ENCODE assay signal across 1 cellular context in genomic region chr2:216499641-216500218, GRCh38.
TF ChIP-seq lines count a peak whose summit lies in the region.

No MANE protein-coding gene starts in this region.

TF ChIP-seq in HepG2, 621 proteins besides CTCF, POLR2A, EP300 and RAD21 (continued from another document):
- TF ChIP-seq PRDM4 (CRISPR knock-in tag; IDR thresholded peaks at IDR 0.05; ENCODE audit: borderline replicate concordance), result 0 out of 2 replicates have a peak, but pooled peaks have one; percentile 3
- TF ChIP-seq YEATS2 (CRISPR knock-in tag; IDR thresholded peaks at IDR 0.05; ENCODE audit: borderline replicate concordance), result peak; percentile 35; the same call in 1 of the 2 replicates
- no peak for TF ChIP-seq PITX1 (CRISPR knock-in tag; IDR thresholded peaks at IDR 0.05)
- 0 out of 2 replicates have a peak, but pooled peaks have one; percentile 8 for TF ChIP-seq MBD4 (IDR thresholded peaks at IDR 0.05; ENCODE audit: borderline replicate concordance, low read length)
- no peak for TF ChIP-seq IKZF4 (CRISPR knock-in tag; IDR thresholded peaks at IDR 0.05; ENCODE audit: borderline replicate concordance, low read depth, not compliant biosample characterization)
- 0 out of 2 replicates have a peak, but pooled peaks have one; percentile 9 for TF ChIP-seq RXRB (CRISPR knock-in tag; IDR thresholded peaks at IDR 0.05; ENCODE audit: borderline replicate concordance)
- TF ChIP-seq ZBTB8A (CRISPR knock-in tag; IDR thresholded peaks at IDR 0.05; ENCODE audit: borderline replicate concordance, low read depth), result no peak
- no peak for TF ChIP-seq ZNF441 (CRISPR knock-in tag; IDR thresholded peaks at IDR 0.05; ENCODE audit: borderline replicate concordance)
- peak; percentile 63; the same call in 1 of the 2 replicates for TF ChIP-seq KLF9 (CRISPR knock-in tag; IDR thresholded peaks at IDR 0.05; ENCODE audit: low read depth)
- TF ChIP-seq MTF2 (CRISPR knock-in tag; IDR thresholded peaks at IDR 0.05; ENCODE audit: borderline replicate concordance), result no peak
- TF ChIP-seq GABPA (IDR thresholded peaks at IDR 0.05; ENCODE audit: low read depth, low read length), result no peak
- peak; percentile 2; the same call in 1 of the 2 replicates for TF ChIP-seq GABPA (CRISPR knock-in tag; IDR thresholded peaks at IDR 0.05; ENCODE audit: low read depth)
- no peak for TF ChIP-seq MTA1 (CRISPR knock-in tag; IDR thresholded peaks at IDR 0.05; ENCODE audit: borderline replicate concordance)
- no peak for TF ChIP-seq ZNF24 (IDR thresholded peaks at IDR 0.05)
- TF ChIP-seq SIN3A (IDR thresholded peaks at IDR 0.05; ENCODE audit: borderline replicate concordance, low read depth, low read length), result 0 out of 2 replicates have a peak, but pooled peaks have one; percentile 23
- TF ChIP-seq ZNF451 (CRISPR knock-in tag; IDR thresholded peaks at IDR 0.05), result no peak
- TF ChIP-seq HOXA3 (CRISPR knock-in tag; IDR thresholded peaks at IDR 0.05), result no peak
- peak; percentile 28; the same call in 1 of the 2 replicates for TF ChIP-seq ZBTB7B (CRISPR knock-in tag; IDR thresholded peaks at IDR 0.05)
- no peak for TF ChIP-seq LCORL (IDR thresholded peaks at IDR 0.05)
- peak; percentile 29; the same call in 1 of the 2 replicates for TF ChIP-seq LCORL (CRISPR knock-in tag; IDR thresholded peaks at IDR 0.05)
- peak; percentile 33; the same call in 1 of the 2 replicates for TF ChIP-seq ZNF574 (CRISPR knock-in tag; IDR thresholded peaks at IDR 0.05)
- TF ChIP-seq FOXA3 (CRISPR knock-in tag; IDR thresholded peaks at IDR 0.05), result 0 out of 2 replicates have a peak, but pooled peaks have one; percentile 12
- 0 out of 2 replicates have a peak, but pooled peaks have one; percentile 36 for TF ChIP-seq CREB3 (CRISPR knock-in tag; IDR thresholded peaks at IDR 0.05)
- TF ChIP-seq TGIF2 (CRISPR knock-in tag; IDR thresholded peaks at IDR 0.05), result no peak
- no peak for TF ChIP-seq ESRRA (CRISPR knock-in tag; IDR thresholded peaks at IDR 0.05; ENCODE audit: low read depth)
- no peak for TF ChIP-seq MXD1 (CRISPR knock-in tag; IDR thresholded peaks at IDR 0.05)
- TF ChIP-seq ZC3H13 (CRISPR knock-in tag; IDR thresholded peaks at IDR 0.05), result no peak
- no peak for TF ChIP-seq IRF2 (CRISPR knock-in tag; IDR thresholded peaks at IDR 0.05)
- 0 out of 2 replicates have a peak, but pooled peaks have one; percentile 18 for TF ChIP-seq PATZ1 (CRISPR knock-in tag; IDR thresholded peaks at IDR 0.05)
- no peak for TF ChIP-seq ARHGAP35 (CRISPR knock-in tag; IDR thresholded peaks at IDR 0.05; ENCODE audit: borderline replicate concordance)
- peak; percentile 22; the same call in 1 of the 2 replicates for TF ChIP-seq SALL2 (CRISPR knock-in tag; IDR thresholded peaks at IDR 0.05)
- 0 out of 2 replicates have a peak, but pooled peaks have one; percentile 25 for TF ChIP-seq GFI1 (CRISPR knock-in tag; IDR thresholded peaks at IDR 0.05; ENCODE audit: borderline replicate concordance)
TF ChIP-seq in HepG2: peak in this region for 18.
